ENCODE assay signal across 37 cellular contexts in the genomic region with DNA sequence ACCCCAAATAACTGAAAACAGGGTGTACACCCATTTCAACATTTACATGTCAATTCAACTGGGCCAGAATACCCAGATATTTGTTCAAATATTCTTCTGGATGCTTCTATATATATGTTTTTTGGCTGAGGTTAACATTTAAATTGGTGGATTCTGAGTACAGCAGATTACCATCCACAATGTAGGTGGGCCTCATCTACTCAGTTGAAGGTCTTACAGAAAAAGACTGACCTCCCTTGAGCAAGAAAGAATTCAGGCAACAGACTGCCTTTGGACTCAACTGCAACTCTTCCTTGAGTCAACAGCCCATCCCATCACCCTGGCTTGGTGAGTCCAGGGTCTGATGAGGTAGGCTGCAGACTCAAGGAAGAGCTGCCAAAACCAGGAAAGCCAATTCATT.
"Had no signal": no experiment of that assay in that cellular context is flagged by ENCODE, and none has a peak within 500 bp of the region (broad histone marks: within the 10 kb centered on the region; RNA-seq: fewer than 3 reads in every experiment).

No MANE protein-coding gene starts in this region.

- DNase-seq: activated B cell treated with CpG ODN at 0.5 μM for 24 hours; activated CD4-positive, alpha-beta memory T cell treated with anti-CD3 and anti-CD28 coated beads for 36 hours; activated CD4-positive, alpha-beta T cell treated with anti-CD3 and anti-CD28 coated beads for 4 hours; activated CD4-positive, alpha-beta T cell treated with anti-CD3 and anti-CD28 coated beads, Interleukin-2, amount 10 ng/mL, durations not matched to agents 24 days and 14 days; activated CD4-positive, alpha-beta T cell treated with anti-CD3 and anti-CD28 coated beads, Interleukin-2, amount 50 U/mL, for 1 hour; activated CD4-positive, alpha-beta T cell treated with anti-CD3 and anti-CD28 coated beads, Interleukin-2, amount 50 U/mL, for 4 hours; activated CD4-positive, CD25-positive, alpha-beta regulatory T cell treated with anti-CD3 and anti-CD28 coated beads, Interleukin-2, amount 50 U/mL, for 72 hours; activated CD8-positive, alpha-beta memory T cell treated with anti-CD3 and anti-CD28 coated beads, Interleukin-2, amount 50 U/mL, for 4 hours; activated CD8-positive, alpha-beta T cell treated with anti-CD3 and anti-CD28 coated beads for 36 hours; activated effector memory CD4-positive, alpha-beta T cell treated with anti-CD3 and anti-CD28 coated beads, Interleukin-2, amount 50 U/mL, for 16 hours; activated gamma-delta T cell treated with Interleukin-2 at 50 U/mL for 16 hours; activated naive CD4-positive, alpha-beta T cell; activated naive CD4-positive, alpha-beta T cell treated with anti-CD3 and anti-CD28 coated beads for 36 hours; activated naive CD4-positive, alpha-beta T cell treated with anti-CD3 and anti-CD28 coated beads, Interleukin-2, amount 50 U/mL, for 16 hours; activated naive CD8-positive, alpha-beta T cell treated with anti-CD3 and anti-CD28 coated beads for 36 hours; activated T-cell treated with anti-CD3 and anti-CD28 coated beads for 4 hours; activated T-cell treated with anti-CD3 and anti-CD28 coated beads, Interleukin-2, amount 50 U/mL, for 1 hour; activated T-cell treated with anti-CD3 and anti-CD28 coated beads, Interleukin-2, amount 50 U/mL, for 4 hours; activated T-cell treated with anti-CD3 and anti-CD28 coated beads, Interleukin-2, amount 50 U/mL, for 72 hours; adrenal gland; amniotic stem cell; aorta; caudate nucleus; cerebellar nuclear complex; T-cell; T-helper 17 cell; T-helper 9 cell had no signal

- H3K36me3 ChIP-seq: adrenal gland, cardiac muscle cell had no signal

- H3K27me3 ChIP-seq: adrenal gland, cardiac muscle cell had no signal

- H3K4me3 ChIP-seq: adrenal gland, cardiac muscle cell had no signal

- H3K4me1 Mint-ChIP-seq: activated naive CD8-positive, alpha-beta T cell treated with anti-CD3 and anti-CD28 coated beads for 36 hours had no signal

- H3K27ac Mint-ChIP-seq: activated B cell treated with CpG ODN at 0.5 μM for 24 hours; activated CD4-positive, alpha-beta memory T cell treated with anti-CD3 and anti-CD28 coated beads for 36 hours; activated CD4-positive, alpha-beta T cell treated with anti-CD3 and anti-CD28 coated beads, Interleukin-2, amount 10 ng/mL, durations not matched to agents 24 days and 14 days; activated CD8-positive, alpha-beta T cell treated with anti-CD3 and anti-CD28 coated beads for 36 hours; activated naive CD4-positive, alpha-beta T cell treated with anti-CD3 and anti-CD28 coated beads for 36 hours; activated naive CD4-positive, alpha-beta T cell treated with anti-CD3 and anti-CD28 coated beads, Interleukin-2, amount 50 U/mL, for 72 hours; activated naive CD8-positive, alpha-beta T cell treated with anti-CD3 and anti-CD28 coated beads for 36 hours; activated T-cell treated with anti-CD3 and anti-CD28 coated beads, Interleukin-2, amount 50 U/mL, for 72 hours; activated T-helper 1 cell treated with anti-CD3 and anti-CD28 coated beads, Interleukin-12 subunit alpha, Interleukin-12 subunit beta, Interleukin-2, Interleukin-4 antibody, amounts not matched to agents 30 ng/mL and 10 ng/mL and 1 ng/mL, durations not matched to agents 14 hours and 24 hours and 36 hours; activated T-helper 17 cell treated with anti-CD3 and anti-CD28 coated beads, Interleukin-2, amount 50 U/mL, for 72 hours; brain; T-cell; T-helper 17 cell; T-helper 2 cell treated with Interferon-gamma antibody and Interleukin-4, amounts not matched to agents 5 μg/mL and 100 μg/mL, for 36 hours had no signal

- H3K4me1 ChIP-seq: adrenal gland had no signal

- H3K27ac ChIP-seq: adrenal gland, cardiac muscle cell, VCaP had no signal

- H3K9me3 ChIP-seq: adrenal gland had no signal

- H3K4me3 Mint-ChIP-seq: activated B cell treated with CpG ODN at 0.5 μM for 24 hours; activated CD4-positive, alpha-beta memory T cell treated with anti-CD3 and anti-CD28 coated beads for 36 hours; activated CD4-positive, alpha-beta T cell treated with anti-CD3 and anti-CD28 coated beads, Interleukin-2, amount 10 ng/mL, durations not matched to agents 24 days and 14 days; activated CD8-positive, alpha-beta T cell treated with anti-CD3 and anti-CD28 coated beads for 36 hours; activated naive CD4-positive, alpha-beta T cell treated with anti-CD3 and anti-CD28 coated beads for 36 hours; activated naive CD8-positive, alpha-beta T cell treated with anti-CD3 and anti-CD28 coated beads for 36 hours; activated T-cell treated with anti-CD3 and anti-CD28 coated beads, Interleukin-2, amount 50 U/mL, for 4 hours; activated T-cell treated with anti-CD3 and anti-CD28 coated beads, Interleukin-2, amount 50 U/mL, for 72 hours; activated T-helper 1 cell treated with anti-CD3 and anti-CD28 coated beads, Interleukin-12 subunit alpha, Interleukin-12 subunit beta, Interleukin-2, Interleukin-4 antibody, amounts not matched to agents 30 ng/mL and 10 ng/mL and 1 ng/mL, durations not matched to agents 14 hours and 24 hours and 36 hours; activated T-helper 17 cell treated with anti-CD3 and anti-CD28 coated beads, Interleukin-2, amount 50 U/mL, for 72 hours; brain; central memory CD8-positive, alpha-beta T cell; T-cell; T-helper 17 cell; T-helper 2 cell treated with Interferon-gamma antibody and Interleukin-4, amounts not matched to agents 5 μg/mL and 100 μg/mL, for 36 hours had no signal

- ATAC-seq: activated CD8-positive, alpha-beta T cell treated with anti-CD3 and anti-CD28 coated beads for 36 hours; activated naive CD4-positive, alpha-beta T cell treated with anti-CD3 and anti-CD28 coated beads, Interleukin-2, amount 50 U/mL, for 72 hours; activated T-cell treated with anti-CD3 and anti-CD28 coated beads, Interleukin-2, amount 50 U/mL, for 4 hours; activated T-cell treated with anti-CD3 and anti-CD28 coated beads, Interleukin-2, amount 50 U/mL, for 72 hours; activated T-helper 17 cell treated with anti-CD3 and anti-CD28 coated beads, Interleukin-2, amount 50 U/mL, for 72 hours; T-cell; T-helper 17 cell had no signal

- H3K9me3 Mint-ChIP-seq: activated CD4-positive, alpha-beta memory T cell treated with anti-CD3 and anti-CD28 coated beads for 36 hours; activated CD8-positive, alpha-beta T cell treated with anti-CD3 and anti-CD28 coated beads for 36 hours; activated naive CD4-positive, alpha-beta T cell treated with anti-CD3 and anti-CD28 coated beads for 36 hours; activated naive CD4-positive, alpha-beta T cell treated with anti-CD3 and anti-CD28 coated beads, Interleukin-2, amount 50 U/mL, for 72 hours; activated naive CD8-positive, alpha-beta T cell treated with anti-CD3 and anti-CD28 coated beads for 36 hours; activated T-cell treated with anti-CD3 and anti-CD28 coated beads, Interleukin-2, amount 50 U/mL, for 4 hours; activated T-cell treated with anti-CD3 and anti-CD28 coated beads, Interleukin-2, amount 50 U/mL, for 72 hours; activated T-helper 17 cell treated with anti-CD3 and anti-CD28 coated beads, Interleukin-2, amount 50 U/mL, for 72 hours; central memory CD8-positive, alpha-beta T cell; T-helper 2 cell treated with Interferon-gamma antibody and Interleukin-4, amounts not matched to agents 5 μg/mL and 100 μg/mL, for 36 hours had no signal

- FAIRE-seq: bronchial epithelial cell, TTC549 had no signal

- H3K27me3 Mint-ChIP-seq: activated B cell treated with CpG ODN at 0.5 μM for 24 hours; activated CD4-positive, alpha-beta memory T cell treated with anti-CD3 and anti-CD28 coated beads for 36 hours; activated CD4-positive, alpha-beta T cell treated with anti-CD3 and anti-CD28 coated beads, Interleukin-2, amount 10 ng/mL, durations not matched to agents 24 days and 14 days; activated CD8-positive, alpha-beta T cell treated with anti-CD3 and anti-CD28 coated beads for 36 hours; activated naive CD8-positive, alpha-beta T cell treated with anti-CD3 and anti-CD28 coated beads for 36 hours; activated T-helper 17 cell treated with anti-CD3 and anti-CD28 coated beads, Interleukin-2, amount 50 U/mL, for 72 hours; brain; central memory CD8-positive, alpha-beta T cell; T-cell; T-helper 17 cell had no signal
